Comparison of ENCODE assay signal across 1 cellular context in genomic region chr3:25427155-25428002, GRCh38.
TF ChIP-seq lines count a peak whose summit lies in the region.

No MANE protein-coding gene starts in this region.

TF ChIP-seq in SK-N-SH treated with all-trans-retinoic acid at 6 μM for 48 hours, 23 proteins besides CTCF, POLR2A, EP300 and RAD21 (continued from another document):
- peak; percentile 69 for TF ChIP-seq POU6F1 (CRISPR knock-in tag; IDR thresholded peaks at IDR 0.05; ENCODE audit: borderline replicate concordance, low read depth)
- TF ChIP-seq SNAI2 (CRISPR knock-in tag; IDR thresholded peaks at IDR 0.05), result no peak
- no peak for TF ChIP-seq PPARA (CRISPR knock-in tag; IDR thresholded peaks at IDR 0.05; ENCODE audit: borderline replicate concordance)
- no peak for TF ChIP-seq BACH2 (CRISPR knock-in tag; IDR thresholded peaks at IDR 0.05; ENCODE audit: borderline replicate concordance)
